In the genomic region with DNA sequence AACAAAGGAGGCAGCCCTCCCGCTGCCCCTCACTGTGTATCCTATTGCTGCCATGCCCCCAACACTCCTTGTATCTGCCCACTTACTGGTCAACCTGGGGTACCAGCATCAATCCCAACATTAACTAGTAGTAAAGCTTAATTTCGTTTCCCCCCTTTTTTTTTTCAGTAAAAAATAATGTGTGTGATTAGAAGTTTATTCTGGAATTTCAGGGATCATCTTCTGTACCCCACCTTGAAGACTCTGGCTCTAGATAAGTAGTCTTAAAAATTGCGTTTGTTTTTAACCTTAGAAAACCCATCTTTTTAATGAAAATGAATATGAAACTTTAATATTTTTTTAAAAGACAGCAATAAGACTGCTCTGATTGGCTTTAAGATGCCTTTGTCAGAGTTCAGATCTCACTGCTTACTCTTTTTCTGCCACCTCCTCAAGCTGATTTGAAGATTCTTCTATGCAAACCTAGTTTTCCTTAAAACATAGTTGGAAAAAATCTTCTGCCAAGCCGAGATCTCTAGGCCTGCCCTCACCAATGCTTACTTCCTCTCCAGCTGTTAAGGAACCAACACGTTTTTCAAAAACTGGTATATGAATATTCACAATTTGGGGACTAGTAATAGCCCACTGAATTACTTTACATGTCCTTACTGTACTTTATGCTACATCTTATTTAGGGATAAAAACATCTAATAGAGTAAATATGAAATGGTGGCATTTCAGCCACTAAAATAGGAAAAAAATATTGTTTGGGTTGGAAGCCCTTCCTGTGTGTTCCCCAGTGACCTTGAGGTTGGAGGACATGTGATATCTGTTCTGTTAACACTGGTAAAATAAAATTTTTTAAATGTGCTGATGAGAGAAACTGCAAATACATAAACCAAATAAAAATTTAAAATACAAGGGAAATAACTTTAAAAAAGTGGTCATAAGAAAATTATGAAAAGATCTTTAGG, we compare ENCODE assay signal across 1 cellular context.
TF ChIP-seq lines count a peak whose summit lies in the region.

No MANE protein-coding gene starts in this region.

TF ChIP-seq in IMR-90, 13 proteins besides CTCF, POLR2A, EP300 and RAD21 (continued from another document):
- TF ChIP-seq CHD1 (IDR thresholded peaks at IDR 0.05; ENCODE audit: low read depth, low read length) (no peak), NFE2L2 (IDR thresholded peaks at IDR 0.05; ENCODE audit: low read depth, low read length) (no peak), BHLHE40 (IDR thresholded peaks at IDR 0.05; ENCODE audit: low read depth, low read length) (no peak), SMC3 (IDR thresholded peaks at IDR 0.05; ENCODE audit: low read depth, low read length) (no peak)
